Comparison of ENCODE assay signal across 17 cellular contexts in the genomic region with DNA sequence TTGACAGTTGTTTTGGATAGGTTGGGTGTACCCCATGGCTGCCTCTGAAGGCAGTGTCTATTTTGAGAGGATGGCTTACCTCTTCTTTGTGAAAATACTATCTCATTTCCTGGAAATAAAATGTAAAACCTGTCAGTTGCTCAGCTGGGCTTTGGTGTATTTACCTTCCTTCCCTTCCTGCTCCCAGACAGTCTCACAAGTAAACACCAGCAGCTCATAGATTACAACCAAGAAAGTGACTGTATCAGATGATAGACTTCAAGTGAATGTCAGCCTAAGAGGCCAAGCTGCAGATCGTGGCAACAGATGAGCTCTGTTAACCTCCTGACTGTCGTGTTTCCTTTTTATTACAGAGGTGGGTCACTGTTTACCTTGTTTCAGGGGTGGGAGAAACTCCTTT. TPM values are rescaled to one million over a fixed set of nuclear protein-coding genes. Genes with fewer than 3 reads are reported as not detected.
A peak's percentile ranks its signal among the peaks of the same experiment; 100 is the strongest.
DNase-seq lines count a peak whose midpoint lies in the region; ATAC-seq and TF ChIP-seq lines count a peak whose summit lies in the region.
"Had no signal": no experiment of that assay in that cellular context is flagged by ENCODE, and none has a peak within 500 bp of the region (broad histone marks: within the 10 kb centered on the region; RNA-seq: fewer than 3 reads in every experiment).

No MANE protein-coding gene starts in this region.

- no peaks in the 10 kb centered on the region for H3K4me1 ChIP-seq in CD4-positive, CD25-positive, alpha-beta regulatory T cell (ENCODE audit: control insufficient read depth, insufficient read depth, low read length, poor library complexity, severe bottlenecking)
- peaks cover 25% of the 10 kb centered on the region for H3K4me1 ChIP-seq in parathyroid adenoma
- H3K4me1 ChIP-seq: Peyer's patch had no signal

- H3K4me1 Mint-ChIP-seq in activated CD4-positive, alpha-beta T cell treated with anti-CD3 and anti-CD28 coated beads, Interleukin-2, amount 10 ng/mL, durations not matched to agents 7 days and 5 days, result peaks cover 6% of the 10 kb centered on the region
- H3K4me1 Mint-ChIP-seq in CD4-positive, CD25-positive, alpha-beta regulatory T cell, result peaks cover 0 to 5% (median 0%) of the 10 kb centered on the region in 4 donors

- H3K36me3 Mint-ChIP-seq in activated CD4-positive, alpha-beta T cell treated with anti-CD3 and anti-CD28 coated beads, Interleukin-2, amount 10 ng/mL, durations not matched to agents 7 days and 5 days (ENCODE audit: low read depth), result peaks cover 17% of the 10 kb centered on the region
- H3K36me3 Mint-ChIP-seq in CD4-positive, CD25-positive, alpha-beta regulatory T cell, result peaks cover 12% of the 10 kb centered on the region

- no peak overlapping the region for H3K4me2 ChIP-seq in parathyroid adenoma (ENCODE audit: low read length)

- H3K9me3 Mint-ChIP-seq in activated CD4-positive, alpha-beta T cell treated with anti-CD3 and anti-CD28 coated beads, Interleukin-2, amount 10 ng/mL, durations not matched to agents 7 days and 5 days, result no peaks in the 10 kb centered on the region
- no peaks in the 10 kb centered on the region for H3K9me3 Mint-ChIP-seq in CD4-positive, CD25-positive, alpha-beta regulatory T cell

- ATAC-seq in CD4-positive, CD25-positive, alpha-beta regulatory T cell (ENCODE audit: low read depth in 2 of 2), result peak; percentile 28 to 37
- ATAC-seq in GM18502 (IDR thresholded peaks at IDR 0.05; ENCODE audit: poor library complexity, unreplicated experiment), result no peak
- no peak for ATAC-seq in GM19035 (IDR thresholded peaks at IDR 0.05; ENCODE audit: unreplicated experiment)

- DNase-seq in activated CD4-positive, alpha-beta T cell treated with anti-CD3 and anti-CD28 coated beads, Interleukin-2, amount 10 ng/mL, durations not matched to agents 7 days and 5 days, result no peak
- DNase-seq in activated CD4-positive, alpha-beta T cell treated with anti-CD3 and anti-CD28 coated beads, Interleukin-2, amount 50 U/mL, for 1 hour, result no peak
- peak in 1 of 3 donors; percentile 70 for DNase-seq in CD4-positive, CD25-positive, alpha-beta regulatory T cell
- DNase-seq in dedifferentiated amniotic fluid mesenchymal stem cell (ENCODE audit: extremely low spot score), result peak; percentile 10
- DNase-seq: 8988T, DMS53, GDM1, Kasumi-1, NCI-H1694 treated with DMSO at 0.1 percent for 48 hours, NCI-H2081 treated with DMSO at 0.1 percent for 48 hours, NCI-H2171 treated with DMSO at 0.1 percent for 48 hours, NCI-H526, Peyer's patch had no signal

- POLR2A ChIA-PET in activated CD4-positive, alpha-beta T cell treated with anti-CD3 and anti-CD28 coated beads, Interleukin-2, amount 10 ng/mL, durations not matched to agents 7 days and 5 days (lab: Charles Lee), result no interaction called here

- no peaks in the 10 kb centered on the region for H3K9me3 ChIP-seq in CD4-positive, CD25-positive, alpha-beta regulatory T cell (ENCODE audit: control insufficient read depth in 2 of 2, low read length in 2 of 2)
- H3K9me3 ChIP-seq in parathyroid adenoma (ENCODE audit: control insufficient read depth, low read length), result no peaks in the 10 kb centered on the region
- H3K9me3 ChIP-seq: Peyer's patch had no signal

- H3K4me3 Mint-ChIP-seq in activated CD4-positive, alpha-beta T cell treated with anti-CD3 and anti-CD28 coated beads, Interleukin-2, amount 10 ng/mL, durations not matched to agents 7 days and 5 days, result no peak overlapping the region
- peak overlapping the region in 3 of 4 donors; percentile 12 to 74 (median 35) for H3K4me3 Mint-ChIP-seq in CD4-positive, CD25-positive, alpha-beta regulatory T cell

- TF ChIP-seq CTCF in parathyroid adenoma (IDR thresholded peaks at IDR 0.05), result no peak

- CTCF ChIA-PET in activated CD4-positive, alpha-beta T cell treated with anti-CD3 and anti-CD28 coated beads, Interleukin-2, amount 10 ng/mL, durations not matched to agents 7 days and 5 days (lab: Charles Lee), result no interaction called here

- H3K4me3 ChIP-seq in CD4-positive, CD25-positive, alpha-beta regulatory T cell (ENCODE audit: low read depth, low read length), result no peak overlapping the region
- peak overlapping the region; percentile 11 for H3K4me3 ChIP-seq in parathyroid adenoma (ENCODE audit: low read depth, low read length)
- H3K4me3 ChIP-seq: Peyer's patch had no signal

- peak overlapping the region; percentile 52 for H2AFZ ChIP-seq in parathyroid adenoma

- H3K79me2 ChIP-seq in parathyroid adenoma, result no peaks in the 10 kb centered on the region

- no peaks in the 10 kb centered on the region for H3K27me3 ChIP-seq in CD4-positive, CD25-positive, alpha-beta regulatory T cell (ENCODE audit: control insufficient read depth, insufficient read depth, low read length)
- no peaks in the 10 kb centered on the region for H3K27me3 ChIP-seq in parathyroid adenoma (ENCODE audit: control insufficient read depth, insufficient read depth, low read length)
- H3K27me3 ChIP-seq: Peyer's patch had no signal

- H3K36me3 ChIP-seq in CD4-positive, CD25-positive, alpha-beta regulatory T cell (ENCODE audit: control insufficient read depth, insufficient read depth, low read length), result peaks cover 46% of the 10 kb centered on the region
- H3K36me3 ChIP-seq in parathyroid adenoma (ENCODE audit: control insufficient read depth, insufficient read depth, low read length), result no peaks in the 10 kb centered on the region

- H3K27ac Mint-ChIP-seq in activated CD4-positive, alpha-beta T cell treated with anti-CD3 and anti-CD28 coated beads, Interleukin-2, amount 10 ng/mL, durations not matched to agents 7 days and 5 days, result peak overlapping the region; percentile 1
- H3K27ac Mint-ChIP-seq in CD4-positive, CD25-positive, alpha-beta regulatory T cell, result peak overlapping the region in 1 of 3 donors; percentile 85

- no peak overlapping the region for H3K9ac ChIP-seq in parathyroid adenoma

- no peaks in the 10 kb centered on the region for H3K27me3 Mint-ChIP-seq in activated CD4-positive, alpha-beta T cell treated with anti-CD3 and anti-CD28 coated beads, Interleukin-2, amount 10 ng/mL, durations not matched to agents 7 days and 5 days
- H3K27me3 Mint-ChIP-seq in CD4-positive, CD25-positive, alpha-beta regulatory T cell, result no peaks in the 10 kb centered on the region

- H3K27ac ChIP-seq in CD4-positive, CD25-positive, alpha-beta regulatory T cell (ENCODE audit: insufficient read depth, low read length, poor library complexity, severe bottlenecking), result no peak overlapping the region
- H3K27ac ChIP-seq in parathyroid adenoma, result peak overlapping the region; percentile 2
- H3K27ac ChIP-seq: C4-2B, Peyer's patch had no signal

RNA-seq across cellular contexts. Expression of a gene that starts 37.3 kb away (rescaled TPM):
- total RNA-seq in activated CD4-positive, alpha-beta T cell treated with anti-CD3 and anti-CD28 coated beads, Interleukin-2, amount 10 ng/mL, durations not matched to agents 7 days and 5 days, result 10 to 100 TPM; 23.1 to 25.2 TPM
- total RNA-seq in CD4-positive, CD25-positive, alpha-beta regulatory T cell, result 12.2 TPM
- polyA plus RNA-seq in CD4-positive, CD25-positive, alpha-beta regulatory T cell, result 10 to 100 TPM; 14.6 to 21.9 (median 17.6) TPM

RNA-seq across cellular contexts. Expression of a gene that starts 41.9 kb away (rescaled TPM):
- 10 to 100 TPM; 90.9 to 92.5 TPM for total RNA-seq in activated CD4-positive, alpha-beta T cell treated with anti-CD3 and anti-CD28 coated beads, Interleukin-2, amount 10 ng/mL, durations not matched to agents 7 days and 5 days
- 91.2 TPM for total RNA-seq in CD4-positive, CD25-positive, alpha-beta regulatory T cell
- polyA plus RNA-seq in CD4-positive, CD25-positive, alpha-beta regulatory T cell, result 10 to 100 TPM; 27.8 to 31.2 (median 29.1) TPM

Comparison
In these comparisons a context has a peak if more than half of its experiments do, and no peak if none do; other contexts are left out.
1. ATAC-seq: peak in CD4-positive, CD25-positive, alpha-beta regulatory T cell (2 of 2); none in GM18502 (single experiment) and GM19035 (single experiment).